9 cellular contexts compared by ENCODE assay signal in the genomic region with DNA sequence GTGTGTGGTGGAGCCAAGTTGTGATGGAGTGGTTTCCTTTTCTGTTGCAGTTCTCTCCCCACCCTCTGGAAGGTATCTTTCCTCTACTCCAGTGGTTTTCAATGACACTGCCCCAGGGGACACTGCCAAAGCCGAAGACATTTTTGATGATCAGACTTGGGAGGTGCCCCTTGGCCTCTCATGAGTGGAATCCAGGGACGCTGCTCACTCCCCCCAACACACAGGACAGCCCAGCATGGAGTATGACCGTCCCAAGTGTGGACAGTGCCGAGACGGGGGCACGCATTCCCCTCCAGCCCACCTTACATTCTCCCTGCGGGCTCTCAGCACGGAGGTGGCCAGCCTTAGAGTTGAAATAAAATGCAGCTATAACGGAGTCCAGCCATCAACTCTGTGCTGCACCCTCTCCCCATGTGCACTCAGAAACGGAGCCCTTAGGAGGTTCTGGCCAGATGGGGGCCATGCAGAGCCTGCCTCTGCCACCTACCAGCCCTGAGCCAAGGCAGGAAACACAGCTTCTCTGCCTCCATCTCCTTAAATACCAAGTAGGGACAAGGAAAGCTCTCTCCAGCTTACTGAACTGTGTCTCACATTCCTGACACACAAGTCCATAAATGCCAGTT.
A peak's percentile ranks its signal among the peaks of the same experiment; 100 is the strongest.
DNase-seq lines count a peak whose midpoint lies in the region; ATAC-seq, FAIRE-seq and TF ChIP-seq lines count a peak whose summit lies in the region.
"Had no signal": no experiment of that assay in that cellular context is flagged by ENCODE, and none has a peak within 500 bp of the region (broad histone marks: within the 10 kb centered on the region; RNA-seq: fewer than 3 reads in every experiment).

No MANE protein-coding gene starts in this region.

- no peak for DNase-seq in right atrium auricular region (ENCODE audit: low spot score)
- no peak for DNase-seq in left ventricle myocardium superior
- DNase-seq in activated CD8-positive, alpha-beta T cell treated with anti-CD3 and anti-CD28 coated beads for 36 hours, result no peak
- peak; percentile 27 for DNase-seq in mesendoderm
- DNase-seq in lower lobe of right lung, result no peak
- no peak for DNase-seq in effector CD8-positive, alpha-beta T cell (lab: John Stamatoyannopoulos, UW)
- DNase-seq in GM12892 (ENCODE audit: insufficient read length), result no peak
- no peak for DNase-seq in GM10248 (ENCODE audit: extremely low spot score)

- CTCF ChIA-PET in activated CD8-positive, alpha-beta T cell treated with anti-CD3 and anti-CD28 coated beads for 36 hours (lab: Charles Lee), result no interaction called here
- CTCF ChIA-PET in GM10248 (lab: Yijun Ruan, JAX), result no interaction called here

- no peak overlapping the region for H3K4ac ChIP-seq in mesendoderm (ENCODE audit: low read depth, low read length)

- no peaks in the 10 kb centered on the region for H3K9me3 ChIP-seq in right atrium auricular region
- no peaks in the 10 kb centered on the region for H3K9me3 ChIP-seq in lower lobe of right lung
- H3K9me3 ChIP-seq: ascending aorta had no signal

- no peak overlapping the region for H3K4me3 Mint-ChIP-seq in activated CD8-positive, alpha-beta T cell treated with anti-CD3 and anti-CD28 coated beads for 36 hours

- TF ChIP-seq POLR2A in GM12892 (IDR thresholded peaks at IDR 0.05; ENCODE audit: low read depth, low read length), result no peak

- H2AK5ac ChIP-seq in mesendoderm (ENCODE audit: low read length), result no peak overlapping the region

- no peak overlapping the region for H4K8ac ChIP-seq in mesendoderm (ENCODE audit: low read depth, low read length)

- ATAC-seq in left ventricle myocardium superior (no peak), lower lobe of right lung (no peak)
- ATAC-seq in activated CD8-positive, alpha-beta T cell treated with anti-CD3 and anti-CD28 coated beads for 36 hours, result no peak

- no peak overlapping the region for H2BK5ac ChIP-seq in mesendoderm (ENCODE audit: low read length)

- no peak overlapping the region for H2BK120ac ChIP-seq in mesendoderm (ENCODE audit: low read depth, low read length)

- H3K4me2 ChIP-seq in mesendoderm (ENCODE audit: low read length), result no peak overlapping the region

- WGBS in mesendoderm (ENCODE audit: extremely low coverage, insufficient coverage, low lambda C conversion rate), result no CpG with 5 or more reads among the region's 10 CpGs

- no peak overlapping the region for H4K5ac ChIP-seq in mesendoderm (ENCODE audit: low read length)

- H3K27me3 Mint-ChIP-seq in activated CD8-positive, alpha-beta T cell treated with anti-CD3 and anti-CD28 coated beads for 36 hours, result no peaks in the 10 kb centered on the region

- POLR2A ChIA-PET in activated CD8-positive, alpha-beta T cell treated with anti-CD3 and anti-CD28 coated beads for 36 hours (lab: Charles Lee), result no interaction called here
- POLR2A ChIA-PET in GM10248 (lab: Yijun Ruan, JAX), result no interaction called here

- no peaks in the 10 kb centered on the region for H3K27me3 ChIP-seq in right atrium auricular region
- no peaks in the 10 kb centered on the region for H3K27me3 ChIP-seq in mesendoderm (ENCODE audit: insufficient read depth, low read length, poor library complexity)
- no peaks in the 10 kb centered on the region for H3K27me3 ChIP-seq in lower lobe of right lung (ENCODE audit: low read depth)
- H3K27me3 ChIP-seq: ascending aorta had no signal

- no peak for FAIRE-seq in GM12892 (lab: Jason Lieb, UNC)

- peaks cover 13% of the 10 kb centered on the region for H3K4me1 Mint-ChIP-seq in activated CD8-positive, alpha-beta T cell treated with anti-CD3 and anti-CD28 coated beads for 36 hours (ENCODE audit: low read depth)

- no peak overlapping the region for H3K18ac ChIP-seq in mesendoderm (ENCODE audit: low read length)

- no peak overlapping the region for H2BK15ac ChIP-seq in mesendoderm (replicated peaks; ENCODE audit: low read depth)

- H3K9me3 Mint-ChIP-seq in activated CD8-positive, alpha-beta T cell treated with anti-CD3 and anti-CD28 coated beads for 36 hours, result no peaks in the 10 kb centered on the region

- peaks cover 0 to 46% of the 10 kb centered on the region in 2 donors for H3K4me1 ChIP-seq in right atrium auricular region
- H3K4me1 ChIP-seq in mesendoderm (ENCODE audit: control insufficient read depth, low read depth, low read length), result peaks cover 2% of the 10 kb centered on the region
- H3K4me1 ChIP-seq in lower lobe of right lung, result peaks cover 9% of the 10 kb centered on the region
- H3K4me1 ChIP-seq: ascending aorta had no signal

- no peak overlapping the region for H3K9ac ChIP-seq in mesendoderm (ENCODE audit: low read length)

- H3K4me3 ChIP-seq in right atrium auricular region, result peak overlapping the region; percentile 6 to 17
- H3K4me3 ChIP-seq in mesendoderm (ENCODE audit: low read length), result no peak overlapping the region
- no peak overlapping the region for H3K4me3 ChIP-seq in lower lobe of right lung
- H3K4me3 ChIP-seq: ascending aorta had no signal

- intact Hi-C loops in left ventricle myocardium superior (cut with micrococcal nuclease) (no loop called here), lower lobe of right lung (cut with DNase I) (no loop called here)
- intact Hi-C loops in activated CD8-positive, alpha-beta T cell treated with anti-CD3 and anti-CD28 coated beads for 36 hours (cut with micrococcal nuclease), result no loop called here

- H3K79me1 ChIP-seq in mesendoderm (ENCODE audit: low read length), result peaks cover 25% of the 10 kb centered on the region

- H3K36me3 ChIP-seq in right atrium auricular region (no peaks in the 10 kb centered on the region), mesendoderm (ENCODE audit: control insufficient read depth, insufficient read depth, low read length) (no peaks in the 10 kb centered on the region), lower lobe of right lung (no peaks in the 10 kb centered on the region)
- H3K36me3 ChIP-seq: ascending aorta had no signal

- TF ChIP-seq CTCF in right atrium auricular region (IDR thresholded peaks at IDR 0.05) (peak in 1 of 2 donors; percentile 24), lower lobe of right lung (IDR thresholded peaks at IDR 0.05) (no peak), GM10248 (IDR thresholded peaks at IDR 0.05; ENCODE audit: control extremely low read depth, extremely low read depth, low read depth, missing control alignments) (no peak)
- no peak for TF ChIP-seq CTCF in activated CD8-positive, alpha-beta T cell treated with anti-CD3 and anti-CD28 coated beads for 36 hours (IDR thresholded peaks at IDR 0.05)

- H3K23ac ChIP-seq in mesendoderm (ENCODE audit: low read length), result no peak overlapping the region

- H3K36me3 Mint-ChIP-seq in activated CD8-positive, alpha-beta T cell treated with anti-CD3 and anti-CD28 coated beads for 36 hours (ENCODE audit: low read depth), result no peaks in the 10 kb centered on the region

- H3K27ac Mint-ChIP-seq in activated CD8-positive, alpha-beta T cell treated with anti-CD3 and anti-CD28 coated beads for 36 hours, result peak overlapping the region; percentile 73

- H3K79me2 ChIP-seq in mesendoderm (ENCODE audit: control insufficient read depth, insufficient read depth, low read length), result peaks cover 19% of the 10 kb centered on the region

- H3K27ac ChIP-seq in right atrium auricular region (peak overlapping the region; percentile 72 to 90), mesendoderm (ENCODE audit: low read depth, low read length) (no peak overlapping the region), lower lobe of right lung (no peak overlapping the region)
- H3K27ac ChIP-seq: ascending aorta had no signal

- no peak overlapping the region for H3K56ac ChIP-seq in mesendoderm (ENCODE audit: low read length)

Comparison
In these comparisons a context has a peak if more than half of its experiments do, and no peak if none do; other contexts are left out.
1. H3K27ac ChIP-seq: peak in right atrium auricular region (2 of 2); none in mesendoderm (single experiment) and lower lobe of right lung (single experiment).
2. H3K4me3 ChIP-seq: peak in right atrium auricular region (2 of 2); none in mesendoderm (single experiment) and lower lobe of right lung (single experiment).